In the genomic region with DNA sequence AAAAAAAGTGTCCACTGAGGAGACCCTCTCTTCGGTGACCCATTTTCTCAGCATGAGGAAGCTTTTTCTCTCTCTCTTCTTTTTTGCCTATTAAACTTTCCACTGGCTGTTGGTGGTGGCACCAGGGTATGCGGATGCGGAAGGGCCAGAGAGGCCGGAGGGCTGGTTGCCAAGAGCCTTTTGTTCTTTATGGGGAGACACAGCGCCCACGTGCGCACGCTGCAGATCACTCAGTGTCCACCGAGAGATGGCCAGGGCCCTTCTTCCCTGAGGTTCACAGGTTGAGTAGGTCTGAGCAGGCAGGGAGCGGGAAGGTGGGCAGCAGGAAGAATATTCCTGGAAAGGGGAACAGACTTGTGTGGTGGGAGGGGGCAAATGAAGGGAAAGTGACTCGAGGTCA, we compare ENCODE assay signal across 19 cellular contexts.
DNase-seq lines count a peak whose midpoint lies in the region; ATAC-seq and TF ChIP-seq lines count a peak whose summit lies in the region.
"Had no signal": no experiment of that assay in that cellular context is flagged by ENCODE, and none has a peak within 500 bp of the region (broad histone marks: within the 10 kb centered on the region; RNA-seq: fewer than 3 reads in every experiment).

No MANE protein-coding gene starts in this region.

- H3K27me3 ChIP-seq in left ventricle myocardium inferior (ENCODE audit: low read depth) = no peaks in the 10 kb centered on the region
- no peaks in the 10 kb centered on the region for H3K27me3 ChIP-seq in right cardiac atrium (ENCODE audit: control insufficient read depth, insufficient read depth)
- H3K27me3 ChIP-seq in upper lobe of right lung = no peaks in the 10 kb centered on the region
- H3K27me3 ChIP-seq in mesenchymal stem cell (ENCODE audit: control insufficient read depth in 1 of 2, insufficient read depth in 1 of 2, low read length in 2 of 2) = no peaks in the 10 kb centered on the region

- no peak overlapping the region for H3K14ac ChIP-seq in mesenchymal stem cell (ENCODE audit: low read length in 2 of 2)

- no peak for TF ChIP-seq CTCF in left ventricle myocardium inferior (IDR thresholded peaks at IDR 0.05; ENCODE audit: borderline replicate concordance)
- TF ChIP-seq CTCF in upper lobe of right lung (IDR thresholded peaks at IDR 0.05) = no peak

- H3K27ac Mint-ChIP-seq in activated naive CD8-positive, alpha-beta T cell = peak overlapping the region; percentile 90
- peak overlapping the region in 5 of 6 donors; percentile 3 to 82 (median 61) for H3K27ac Mint-ChIP-seq in naive B cell
- H3K27ac Mint-ChIP-seq: GM23338 had no signal

- intact Hi-C loops in left ventricle myocardium inferior (cut with micrococcal nuclease) (no loop called here), right cardiac atrium (cut with DNase I) (no loop called here), upper lobe of right lung (cut with DNase I) (no loop called here)

- peaks cover 53% of the 10 kb centered on the region for H3K4me1 ChIP-seq in left ventricle myocardium inferior
- peaks cover 3% of the 10 kb centered on the region for H3K4me1 ChIP-seq in right cardiac atrium (ENCODE audit: control insufficient read depth, insufficient read depth, low read length)
- H3K4me1 ChIP-seq in upper lobe of right lung = peaks cover 19% of the 10 kb centered on the region
- peaks cover 10% of the 10 kb centered on the region for H3K4me1 ChIP-seq in mesenchymal stem cell (ENCODE audit: control insufficient read depth, insufficient read depth, low read depth, low read length)

- no peak overlapping the region for H2BK15ac ChIP-seq in mesenchymal stem cell (ENCODE audit: low read depth, poor library complexity, severe bottlenecking)

- H3K27ac ChIP-seq in left ventricle myocardium inferior (replicated peaks) (peak overlapping the region; percentile 63), right cardiac atrium (ENCODE audit: low read length) (no peak overlapping the region), upper lobe of right lung (peak overlapping the region; percentile 17), mesenchymal stem cell (ENCODE audit: low read length, poor library complexity, severe bottlenecking) (no peak overlapping the region)

- no peak overlapping the region for H2BK5ac ChIP-seq in mesenchymal stem cell (ENCODE audit: low read depth, low read length, poor library complexity, severe bottlenecking)

- H3K4ac ChIP-seq in mesenchymal stem cell (ENCODE audit: low read depth in 1 of 2, low read length in 2 of 2) = no peak overlapping the region

- H3K9me3 ChIP-seq in left ventricle myocardium inferior (replicated peaks) (no peaks in the 10 kb centered on the region), right cardiac atrium (ENCODE audit: control insufficient read depth, low read length) (no peaks in the 10 kb centered on the region), upper lobe of right lung (no peaks in the 10 kb centered on the region), mesenchymal stem cell (ENCODE audit: control insufficient read depth, low read length) (no peaks in the 10 kb centered on the region)

- no peak overlapping the region for H3K4me2 ChIP-seq in mesenchymal stem cell (ENCODE audit: low read length, poor library complexity, severe bottlenecking)
- H3K4me2 ChIP-seq: GM23338 had no signal

- no peak overlapping the region for H3K18ac ChIP-seq in mesenchymal stem cell (ENCODE audit: low read depth in 1 of 2, low read length in 2 of 2)

- no peak overlapping the region for H2BK12ac ChIP-seq in mesenchymal stem cell (ENCODE audit: low read length in 2 of 2)

- WGBS in right cardiac atrium = 77% methylated on average over 11 of the region's 11 CpGs
- 90% methylated on average over 11 of the region's 11 CpGs for WGBS in mesenchymal stem cell

- no peak for DNase-seq in left ventricle myocardium inferior
- DNase-seq in right cardiac atrium = no peak
- no peak for DNase-seq in naive B cell
- no peak for DNase-seq in upper lobe of right lung
- DNase-seq in mesenchymal stem cell = no peak
- DNase-seq in epidermal melanocyte (ENCODE audit: insufficient read length, low spot score) = no peak
- DNase-seq: activated T-cell treated with anti-CD3 and anti-CD28 coated beads, Interleukin-2, amount 50 U/mL, for 4 hours; amygdala; cerebellar nuclear complex; DMS 273 treated with DMSO at 0.1 percent for 48 hours; foreskin melanocyte; left colon; NCI-H1694; Right ventricle myocardium superior; stimulated activated CD4-positive, alpha-beta T cell treated with anti-CD3 and anti-CD28 coated beads, Interleukin-15, amount 100 ng/mL, for 24 hours had no signal

- no peak overlapping the region for H2AK5ac ChIP-seq in mesenchymal stem cell (ENCODE audit: low read length, severe bottlenecking)

- no peak overlapping the region for H2BK120ac ChIP-seq in mesenchymal stem cell (ENCODE audit: low read depth, low read length)

- H3K9me3 Mint-ChIP-seq in activated naive CD8-positive, alpha-beta T cell (ENCODE audit: low read depth) = no peaks in the 10 kb centered on the region
- H3K9me3 Mint-ChIP-seq in naive B cell = peaks cover 0 to 4% (median 0%) of the 10 kb centered on the region in 7 donors
- H3K9me3 Mint-ChIP-seq: activated T-cell treated with anti-CD3 and anti-CD28 coated beads, Interleukin-2, amount 50 U/mL, for 4 hours; GM23338; T-helper 1 cell treated with Interleukin-12 subunit alpha and Interleukin-12 subunit beta and Interleukin-4 antibody, amounts not matched to agents 30 μg/mL and 1 μg/mL, for 36 hours had no signal

- no peak overlapping the region for H3K4me3 Mint-ChIP-seq in activated naive CD8-positive, alpha-beta T cell
- H3K4me3 Mint-ChIP-seq in naive B cell = peak overlapping the region in 1 of 8 donors; percentile 29
- H3K4me3 Mint-ChIP-seq: activated T-cell treated with anti-CD3 and anti-CD28 coated beads, Interleukin-2, amount 50 U/mL, for 4 hours; GM23338; T-helper 1 cell treated with Interleukin-12 subunit alpha and Interleukin-12 subunit beta and Interleukin-4 antibody, amounts not matched to agents 30 μg/mL and 1 μg/mL, for 36 hours had no signal

- H3K36me3 ChIP-seq in left ventricle myocardium inferior (peaks cover 19% of the 10 kb centered on the region), upper lobe of right lung (peaks cover 5% of the 10 kb centered on the region), mesenchymal stem cell (ENCODE audit: control insufficient read depth in 1 of 2, insufficient read depth in 2 of 2, low read depth in 1 of 2, low read length in 2 of 2) (peaks cover 29 to 37% of the 10 kb centered on the region in 2 experiments)

- peaks cover 56% of the 10 kb centered on the region for H3K4me1 Mint-ChIP-seq in activated naive CD8-positive, alpha-beta T cell (ENCODE audit: low read depth)
- peaks cover 24 to 49% (median 42%) of the 10 kb centered on the region in 3 donors for H3K4me1 Mint-ChIP-seq in naive B cell

- no peak for ATAC-seq in right cardiac atrium
- no peak for ATAC-seq in naive B cell (ENCODE audit: low read depth in 2 of 2)
- no peak for ATAC-seq in upper lobe of right lung
- no peak for ATAC-seq in HG03139 (IDR thresholded peaks at IDR 0.05; ENCODE audit: unreplicated experiment)
- ATAC-seq: activated T-cell treated with anti-CD3 and anti-CD28 coated beads, Interleukin-2, amount 50 U/mL, for 4 hours; GM23338; left colon had no signal

- H4K8ac ChIP-seq in mesenchymal stem cell (ENCODE audit: low read length) = no peak overlapping the region

- no peak overlapping the region for H3K4me3 ChIP-seq in left ventricle myocardium inferior
- no peak overlapping the region for H3K4me3 ChIP-seq in right cardiac atrium (ENCODE audit: low read length)
- H3K4me3 ChIP-seq in upper lobe of right lung = no peak overlapping the region
- H3K4me3 ChIP-seq in mesenchymal stem cell (ENCODE audit: insufficient read depth in 1 of 2, low read depth in 1 of 2, low read length in 2 of 2) = no peak overlapping the region
- H3K4me3 ChIP-seq: GM23338 had no signal

- H3K23ac ChIP-seq in mesenchymal stem cell (ENCODE audit: low read length in 2 of 2) = no peak overlapping the region

- peaks cover 8% of the 10 kb centered on the region for H3K36me3 Mint-ChIP-seq in activated naive CD8-positive, alpha-beta T cell
- H3K36me3 Mint-ChIP-seq in naive B cell = peaks cover 8 to 10% of the 10 kb centered on the region in 2 donors

- no peak overlapping the region for H3K9ac ChIP-seq in mesenchymal stem cell (ENCODE audit: low read length)

- no peak overlapping the region for H4K91ac ChIP-seq in mesenchymal stem cell (ENCODE audit: low read length)

- peaks cover 32% of the 10 kb centered on the region for H3K79me1 ChIP-seq in mesenchymal stem cell (replicated peaks; ENCODE audit: low read length, poor library complexity, severe bottlenecking)

- no peak overlapping the region for H2AFZ ChIP-seq in mesenchymal stem cell (ENCODE audit: low read depth, low read length)
- H2AFZ ChIP-seq: GM23338 had no signal

- no peaks in the 10 kb centered on the region for H3K27me3 Mint-ChIP-seq in activated naive CD8-positive, alpha-beta T cell
- H3K27me3 Mint-ChIP-seq in naive B cell = no peaks in the 10 kb centered on the region

Comparison
In these comparisons a context has a peak if more than half of its experiments do, and no peak if none do; other contexts are left out.
1. H3K27ac ChIP-seq: peak in left ventricle myocardium inferior (single experiment) and upper lobe of right lung (single experiment); none in right cardiac atrium (single experiment) and mesenchymal stem cell (single experiment).